In the genomic region with DNA sequence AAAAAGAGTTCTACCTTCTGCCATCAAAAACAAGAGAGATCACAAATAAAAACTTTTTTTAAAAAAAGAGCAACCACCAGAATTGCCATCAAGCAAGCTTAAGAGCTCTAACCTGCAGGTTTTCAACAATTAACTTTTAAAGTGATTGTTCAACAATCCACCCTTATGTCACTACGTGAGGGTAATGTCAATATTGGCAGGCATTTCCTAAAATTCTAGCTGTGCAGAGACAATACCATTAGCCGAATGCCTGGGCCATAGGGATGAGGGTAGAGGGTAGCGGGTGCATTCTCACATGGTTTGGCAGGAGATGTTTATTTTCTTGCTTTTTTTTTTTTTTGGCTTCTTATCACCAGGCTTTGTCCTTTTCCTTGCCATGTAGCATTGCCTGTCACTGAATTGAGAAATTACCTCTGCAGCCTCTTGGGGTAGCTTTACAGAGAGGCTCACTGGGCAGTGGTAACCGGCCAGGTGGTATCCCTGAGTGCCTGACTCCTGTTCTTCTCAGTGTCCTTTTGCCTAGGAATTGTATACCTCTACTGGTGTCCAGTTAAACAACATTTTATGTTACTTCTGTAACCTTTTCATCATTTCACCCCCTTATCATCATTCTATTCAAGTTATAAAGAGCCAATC, we compare ENCODE assay signal across 16 cellular contexts.
"Had no signal": no experiment of that assay in that cellular context is flagged by ENCODE, and none has a peak within 500 bp of the region (broad histone marks: within the 10 kb centered on the region; RNA-seq: fewer than 3 reads in every experiment).

No MANE protein-coding gene starts in this region.

- H3K9me3 ChIP-seq: pancreas, thyroid gland, upper lobe of right lung, vagina had no signal

- H3K27me3 ChIP-seq: foreskin keratinocyte, pancreas, thyroid gland, upper lobe of right lung, vagina had no signal

- DNase-seq: effector memory CD8-positive, alpha-beta T cell; hippocampal formation; kidney glomerular epithelial cell; naive B cell; occipital lobe; pancreas; right cardiac atrium; small intestine; stimulated activated CD4-positive, alpha-beta T cell treated with anti-CD3 and anti-CD28 coated beads, Interleukin-12 subunit alpha, Interleukin-12 subunit beta, amount 100 ng/mL, for 4 hours; stimulated activated CD4-positive, alpha-beta T cell treated with anti-CD3 and anti-CD28 coated beads, Interleukin-2, amount 100 ng/mL, for 48 hours; stimulated activated naive CD4-positive, alpha-beta T cell treated with Interleukin-2 at 50 U/mL for 16 hours; thyroid gland; upper lobe of right lung had no signal

- H3K27ac ChIP-seq: epithelial cell of prostate, foreskin keratinocyte, pancreas, thyroid gland, upper lobe of right lung, vagina had no signal

- H3K36me3 ChIP-seq: pancreas, thyroid gland, upper lobe of right lung, vagina had no signal

- H3K4me3 ChIP-seq: pancreas, thyroid gland, upper lobe of right lung, vagina had no signal

- ATAC-seq: effector memory CD8-positive, alpha-beta T cell; right cardiac atrium; upper lobe of right lung had no signal

- H3K4me1 ChIP-seq: thyroid gland, upper lobe of right lung, vagina had no signal
